ENCODE assay signal across 9 cellular contexts in genomic region chr12:42222724-42223123, GRCh38.
"Had no signal": no experiment of that assay in that cellular context is flagged by ENCODE, and none has a peak within 500 bp of the region (broad histone marks: within the 10 kb centered on the region; RNA-seq: fewer than 3 reads in every experiment).

No MANE protein-coding gene starts in this region.

- H2AFZ ChIP-seq: GM23338 had no signal

- H3K4me2 ChIP-seq: GM23338 had no signal

- ATAC-seq: GM23338, HepG2 had no signal

- H3K4me3 ChIP-seq: GM23338 had no signal

- H3K27me3 Mint-ChIP-seq: IgD-negative memory B cell had no signal

- DNase-seq: H9, HCEC 1CT, KG1 had no signal

- H3K4me3 Mint-ChIP-seq: GM23338, H9, IgD-negative memory B cell had no signal

- H3K4me1 Mint-ChIP-seq: GM23338, H9 had no signal

- FAIRE-seq: H1, H54, HepG2 had no signal

- H3K27ac Mint-ChIP-seq: GM23338, H9 had no signal

- H3K27ac ChIP-seq: HL-60 had no signal
